38 cellular contexts compared by ENCODE assay signal in genomic region chr11:74091549-74091948, GRCh38.
"Had no signal": no experiment of that assay in that cellular context is flagged by ENCODE, and none has a peak within 500 bp of the region (broad histone marks: within the 10 kb centered on the region; RNA-seq: fewer than 3 reads in every experiment).

No MANE protein-coding gene starts in this region.

- H3K4me1 Mint-ChIP-seq: activated naive CD4-positive, alpha-beta T cell treated with anti-CD3 and anti-CD28 coated beads, Interleukin-2, amount 10 ng/mL, durations not matched to agents 7 days and 5 days; activated naive CD4-positive, alpha-beta T cell treated with anti-CD3 and anti-CD28 coated beads, Interleukin-2, amount 50 U/mL, for 24 hours; activated naive CD8-positive, alpha-beta T cell treated with anti-CD3 and anti-CD28 coated beads for 36 hours; activated naive CD8-positive, alpha-beta T cell treated with anti-CD3 and anti-CD28 coated beads, Interleukin-2, amount 10 ng/mL, durations not matched to agents 7 days and 5 days; activated naive CD8-positive, alpha-beta T cell treated with anti-CD3 and anti-CD28 coated beads, Interleukin-2, amount 50 U/mL, for 24 hours; activated T-helper 17 cell treated with anti-CD3 and anti-CD28 coated beads, Interleukin-2, amount 50 U/mL, for 72 hours; brain; central memory CD8-positive, alpha-beta T cell had no signal

- H3K27ac Mint-ChIP-seq: activated naive CD4-positive, alpha-beta T cell treated with anti-CD3 and anti-CD28 coated beads for 36 hours; activated naive CD4-positive, alpha-beta T cell treated with anti-CD3 and anti-CD28 coated beads, Interleukin-2, amount 10 ng/mL, durations not matched to agents 7 days and 5 days; activated naive CD4-positive, alpha-beta T cell treated with anti-CD3 and anti-CD28 coated beads, Interleukin-2, amount 50 U/mL, for 24 hours; activated naive CD8-positive, alpha-beta T cell; activated naive CD8-positive, alpha-beta T cell treated with anti-CD3 and anti-CD28 coated beads for 36 hours; activated naive CD8-positive, alpha-beta T cell treated with anti-CD3 and anti-CD28 coated beads, Interleukin-2, amount 10 ng/mL, durations not matched to agents 7 days and 5 days; activated naive CD8-positive, alpha-beta T cell treated with anti-CD3 and anti-CD28 coated beads, Interleukin-2, amount 50 U/mL, for 24 hours; activated T-cell treated with anti-CD3 and anti-CD28 coated beads, Interleukin-2, amount 50 U/mL, for 24 hours; activated T-cell treated with anti-CD3 and anti-CD28 coated beads, Interleukin-2, amount 50 U/mL, for 72 hours; activated T-helper 1 cell treated with anti-CD3 and anti-CD28 coated beads, Interleukin-12 subunit alpha, Interleukin-12 subunit beta, Interleukin-2, Interleukin-4 antibody, amounts not matched to agents 30 ng/mL and 10 ng/mL and 1 ng/mL, durations not matched to agents 14 hours and 24 hours and 36 hours; activated T-helper 17 cell treated with anti-CD3 and anti-CD28 coated beads, Interleukin-2, amount 50 U/mL, for 72 hours; activated T-helper 2 cell treated with anti-CD3 and anti-CD28 coated beads, Interferon-gamma antibody, Interleukin-2, Interleukin-4, amounts not matched to agents 10 μg/mL and 5 μg/mL and 100 μg/mL, durations not matched to agents 14 hours and 24 hours and 36 hours; brain had no signal

- H3K27me3 Mint-ChIP-seq: activated naive CD4-positive, alpha-beta T cell treated with anti-CD3 and anti-CD28 coated beads, Interleukin-2, amount 10 ng/mL, durations not matched to agents 7 days and 5 days; activated naive CD4-positive, alpha-beta T cell treated with anti-CD3 and anti-CD28 coated beads, Interleukin-2, amount 50 U/mL, for 24 hours; activated naive CD8-positive, alpha-beta T cell; activated naive CD8-positive, alpha-beta T cell treated with anti-CD3 and anti-CD28 coated beads for 36 hours; activated naive CD8-positive, alpha-beta T cell treated with anti-CD3 and anti-CD28 coated beads, Interleukin-2, amount 10 ng/mL, durations not matched to agents 7 days and 5 days; activated naive CD8-positive, alpha-beta T cell treated with anti-CD3 and anti-CD28 coated beads, Interleukin-2, amount 50 U/mL, for 24 hours; activated T-cell treated with anti-CD3 and anti-CD28 coated beads, Interleukin-2, amount 50 U/mL, for 24 hours; activated T-helper 17 cell treated with anti-CD3 and anti-CD28 coated beads, Interleukin-2, amount 50 U/mL, for 72 hours; brain; central memory CD8-positive, alpha-beta T cell had no signal

- H3K36me3 ChIP-seq: breast epithelium had no signal

- H3K9me3 ChIP-seq: adrenal gland, ascending aorta, body of pancreas, breast epithelium had no signal

- DNase-seq: activated effector memory CD4-positive, alpha-beta T cell treated with anti-CD3 and anti-CD28 coated beads, Interleukin-2, amount 50 U/mL, for 16 hours; activated effector memory CD4-positive, alpha-beta T cell treated with Interleukin-2 at 50 U/mL for 16 hours; activated gamma-delta T cell; activated gamma-delta T cell treated with Interleukin-2 at 50 U/mL for 16 hours; activated naive CD4-positive, alpha-beta T cell; activated naive CD4-positive, alpha-beta T cell treated with anti-CD3 and anti-CD28 coated beads for 36 hours; activated naive CD4-positive, alpha-beta T cell treated with anti-CD3 and anti-CD28 coated beads, Interleukin-2, amount 10 ng/mL, durations not matched to agents 7 days and 5 days; activated naive CD4-positive, alpha-beta T cell treated with anti-CD3 and anti-CD28 coated beads, Interleukin-2, amount 50 U/mL, for 16 hours; activated naive CD4-positive, alpha-beta T cell treated with Interleukin-2 at 50 U/mL for 16 hours; activated naive CD8-positive, alpha-beta T cell treated with anti-CD3 and anti-CD28 coated beads for 36 hours; activated naive CD8-positive, alpha-beta T cell treated with anti-CD3 and anti-CD28 coated beads, Interleukin-2, amount 10 ng/mL, durations not matched to agents 7 days and 5 days; activated naive CD8-positive, alpha-beta T cell treated with anti-CD3 and anti-CD28 coated beads, Interleukin-2, amount 50 U/mL, for 24 hours; activated T-cell treated with anti-CD3 and anti-CD28 coated beads, Interleukin-2, amount 50 U/mL, for 1 hour; activated T-cell treated with anti-CD3 and anti-CD28 coated beads, Interleukin-2, amount 50 U/mL, for 24 hours; activated T-cell treated with anti-CD3 and anti-CD28 coated beads, Interleukin-2, amount 50 U/mL, for 4 hours; activated T-cell treated with anti-CD3 and anti-CD28 coated beads, Interleukin-2, amount 50 U/mL, for 48 hours; activated T-cell treated with anti-CD3 and anti-CD28 coated beads, Interleukin-2, amount 50 U/mL, for 72 hours; adrenal gland; amniotic stem cell; amygdala; anterior cingulate cortex; aorta; body of pancreas; brain microvascular endothelial cell; caudate nucleus; central memory CD4-positive, alpha-beta T cell; cerebellar nuclear complex had no signal

- H3K4me3 ChIP-seq: adrenal gland, ascending aorta, body of pancreas, breast epithelium, cardiac muscle cell had no signal

- H3K4me1 ChIP-seq: adrenal gland, ascending aorta, body of pancreas, breast epithelium had no signal

- H3K27ac ChIP-seq: adrenal gland, ascending aorta, body of pancreas, brain microvascular endothelial cell, breast epithelium, cardiac muscle cell had no signal

- H3K4me3 Mint-ChIP-seq: activated naive CD4-positive, alpha-beta T cell treated with anti-CD3 and anti-CD28 coated beads for 36 hours; activated naive CD4-positive, alpha-beta T cell treated with anti-CD3 and anti-CD28 coated beads, Interleukin-2, amount 10 ng/mL, durations not matched to agents 7 days and 5 days; activated naive CD4-positive, alpha-beta T cell treated with anti-CD3 and anti-CD28 coated beads, Interleukin-2, amount 50 U/mL, for 24 hours; activated naive CD8-positive, alpha-beta T cell; activated naive CD8-positive, alpha-beta T cell treated with anti-CD3 and anti-CD28 coated beads for 36 hours; activated naive CD8-positive, alpha-beta T cell treated with anti-CD3 and anti-CD28 coated beads, Interleukin-2, amount 10 ng/mL, durations not matched to agents 7 days and 5 days; activated naive CD8-positive, alpha-beta T cell treated with anti-CD3 and anti-CD28 coated beads, Interleukin-2, amount 50 U/mL, for 24 hours; activated T-cell treated with anti-CD3 and anti-CD28 coated beads, Interleukin-2, amount 50 U/mL, for 24 hours; activated T-cell treated with anti-CD3 and anti-CD28 coated beads, Interleukin-2, amount 50 U/mL, for 4 hours; activated T-cell treated with anti-CD3 and anti-CD28 coated beads, Interleukin-2, amount 50 U/mL, for 72 hours; activated T-helper 1 cell treated with anti-CD3 and anti-CD28 coated beads, Interleukin-12 subunit alpha, Interleukin-12 subunit beta, Interleukin-2, Interleukin-4 antibody, amounts not matched to agents 30 ng/mL and 10 ng/mL and 1 ng/mL, durations not matched to agents 14 hours and 24 hours and 36 hours; activated T-helper 17 cell treated with anti-CD3 and anti-CD28 coated beads, Interleukin-2, amount 50 U/mL, for 72 hours; brain; central memory CD8-positive, alpha-beta T cell had no signal

- H3K9me3 Mint-ChIP-seq: activated naive CD4-positive, alpha-beta T cell treated with anti-CD3 and anti-CD28 coated beads for 36 hours; activated naive CD4-positive, alpha-beta T cell treated with anti-CD3 and anti-CD28 coated beads, Interleukin-2, amount 10 ng/mL, durations not matched to agents 7 days and 5 days; activated naive CD4-positive, alpha-beta T cell treated with anti-CD3 and anti-CD28 coated beads, Interleukin-2, amount 50 U/mL, for 24 hours; activated naive CD4-positive, alpha-beta T cell treated with anti-CD3 and anti-CD28 coated beads, Interleukin-2, amount 50 U/mL, for 72 hours; activated naive CD8-positive, alpha-beta T cell treated with anti-CD3 and anti-CD28 coated beads for 36 hours; activated naive CD8-positive, alpha-beta T cell treated with anti-CD3 and anti-CD28 coated beads, Interleukin-2, amount 10 ng/mL, durations not matched to agents 7 days and 5 days; activated naive CD8-positive, alpha-beta T cell treated with anti-CD3 and anti-CD28 coated beads, Interleukin-2, amount 50 U/mL, for 24 hours; activated T-cell treated with anti-CD3 and anti-CD28 coated beads, Interleukin-2, amount 50 U/mL, for 24 hours; activated T-cell treated with anti-CD3 and anti-CD28 coated beads, Interleukin-2, amount 50 U/mL, for 4 hours; activated T-cell treated with anti-CD3 and anti-CD28 coated beads, Interleukin-2, amount 50 U/mL, for 72 hours; activated T-helper 1 cell treated with anti-CD3 and anti-CD28 coated beads, Interleukin-12 subunit alpha, Interleukin-12 subunit beta, Interleukin-2, Interleukin-4 antibody, amounts not matched to agents 30 ng/mL and 10 ng/mL and 1 ng/mL, durations not matched to agents 14 hours and 24 hours and 36 hours; activated T-helper 17 cell treated with anti-CD3 and anti-CD28 coated beads, Interleukin-2, amount 50 U/mL, for 72 hours; activated T-helper 2 cell treated with anti-CD3 and anti-CD28 coated beads, Interferon-gamma antibody, Interleukin-2, Interleukin-4, amounts not matched to agents 10 μg/mL and 5 μg/mL and 100 μg/mL, durations not matched to agents 14 hours and 24 hours and 36 hours; brain; central memory CD8-positive, alpha-beta T cell had no signal

- ATAC-seq: activated naive CD4-positive, alpha-beta T cell treated with anti-CD3 and anti-CD28 coated beads, Interleukin-2, amount 50 U/mL, for 72 hours; activated naive CD8-positive, alpha-beta T cell treated with anti-CD3 and anti-CD28 coated beads, Interleukin-2, amount 50 U/mL, for 24 hours; activated T-cell treated with anti-CD3 and anti-CD28 coated beads, Interleukin-2, amount 50 U/mL, for 4 hours; activated T-cell treated with anti-CD3 and anti-CD28 coated beads, Interleukin-2, amount 50 U/mL, for 72 hours; activated T-helper 17 cell treated with anti-CD3 and anti-CD28 coated beads, Interleukin-2, amount 50 U/mL, for 72 hours; body of pancreas had no signal
